11 cellular contexts compared by ENCODE assay signal in the genomic region with DNA sequence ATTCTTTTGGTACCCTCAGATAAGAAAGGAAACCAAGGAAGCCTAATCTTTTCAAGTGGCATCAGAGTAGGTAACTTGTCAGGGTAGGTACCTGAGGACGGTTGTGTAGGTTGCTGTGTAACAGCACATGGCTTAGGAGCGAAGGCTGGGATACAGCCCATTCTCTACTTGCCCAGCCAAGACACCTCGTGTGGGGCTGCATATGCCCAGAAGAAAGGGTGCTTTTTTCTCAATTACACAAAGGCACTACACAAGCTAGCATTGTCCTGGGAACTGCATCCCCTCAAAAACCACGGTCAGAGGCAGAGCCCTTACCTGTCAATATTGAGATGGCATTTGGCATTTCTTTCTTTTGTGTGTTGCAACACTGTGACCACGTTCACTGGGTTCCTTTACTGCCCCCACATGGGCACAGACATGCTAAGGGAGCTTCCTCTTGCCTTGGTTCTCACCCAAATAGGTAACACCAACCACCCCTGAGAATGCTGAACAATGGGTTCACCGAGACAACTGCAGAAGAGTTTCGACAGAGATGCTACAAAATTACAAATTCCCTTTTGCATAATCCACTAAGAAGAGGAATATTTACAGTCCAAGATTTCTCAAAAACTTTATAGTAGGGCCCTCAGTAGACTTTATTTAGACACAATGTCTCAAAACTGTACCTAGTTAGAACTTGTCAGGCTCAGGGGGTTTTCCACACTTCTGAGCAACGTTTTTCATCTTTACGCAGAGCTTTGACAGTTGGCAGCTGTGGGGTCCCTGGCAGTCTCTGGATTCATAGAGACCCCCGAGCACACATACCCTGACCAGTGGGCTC. TPM values are rescaled to one million over a fixed set of nuclear protein-coding genes. Genes with fewer than 3 reads are reported as not detected.
DNase-seq lines count a peak whose midpoint lies in the region; ATAC-seq and FAIRE-seq lines count a peak whose summit lies in the region.
"Had no signal": no experiment of that assay in that cellular context is flagged by ENCODE, and none has a peak within 500 bp of the region (broad histone marks: within the 10 kb centered on the region; RNA-seq: fewer than 3 reads in every experiment).

No MANE protein-coding gene starts in this region.

- H3K4me3 Mint-ChIP-seq in effector memory CD8-positive, alpha-beta T cell = peak overlapping the region; percentile 51 to 78

- peak overlapping the region; percentile 67 to 94 for H3K27ac Mint-ChIP-seq in effector memory CD8-positive, alpha-beta T cell

- no peaks in the 10 kb centered on the region for H3K27me3 Mint-ChIP-seq in effector memory CD8-positive, alpha-beta T cell

- no peaks in the 10 kb centered on the region for H3K36me3 Mint-ChIP-seq in effector memory CD8-positive, alpha-beta T cell (ENCODE audit: insufficient read depth)

- FAIRE-seq in GM18507 (lab: Jason Lieb, UNC) = peak; percentile 91
- FAIRE-seq: colon had no signal

- H3K9me3 Mint-ChIP-seq in effector memory CD8-positive, alpha-beta T cell = no peaks in the 10 kb centered on the region

- H3K4me1 Mint-ChIP-seq in effector memory CD8-positive, alpha-beta T cell (ENCODE audit: low read depth in 2 of 2) = peaks cover 25 to 34% of the 10 kb centered on the region in 2 donors

- H3K36me3 ChIP-seq in H7 (replicated peaks; ENCODE audit: control insufficient read depth, insufficient read depth, low read length) = no peaks in the 10 kb centered on the region

- DNase-seq in GM18507 (ENCODE audit: extremely low spot score, insufficient read length, low read depth) (no peak), RPMI8226 (no peak), NCI-H2196 (lab: John Stamatoyannopoulos, UW; ENCODE audit: unreplicated experiment) (no peak), H7 (no peak)
- DNase-seq in effector memory CD8-positive, alpha-beta T cell = peak; percentile 44 to 57 (median 47)
- DNase-seq in effector CD8-positive, alpha-beta T cell (lab: John Stamatoyannopoulos, UW) = no peak

- no peak overlapping the region for H3K4me3 ChIP-seq in H7 (ENCODE audit: insufficient read depth, low read depth, low read length)

- H3K27me3 ChIP-seq in H7 (ENCODE audit: control insufficient read depth, insufficient read depth, low read length) = no peaks in the 10 kb centered on the region

- peak; percentile 85 for ATAC-seq in GM21367 (IDR thresholded peaks at IDR 0.05; ENCODE audit: unreplicated experiment)
- peak; percentile 84 for ATAC-seq in HG03378 (IDR thresholded peaks at IDR 0.05; ENCODE audit: unreplicated experiment)
- peak; percentile 97 for ATAC-seq in effector memory CD8-positive, alpha-beta T cell (replicated peaks)
- ATAC-seq: HCT116 had no signal

RNA-seq across cellular contexts. Expression of gene TNIP3, which starts 35.8 kb away (rescaled TPM):
- not detected in 2 replicates for total RNA-seq in H7 (2014; rRNA removed; shearing (Covaris generic))
- total RNA-seq: SK-MEL-5 had no signal

Comparison
In these comparisons a context has a peak if more than half of its experiments do, and no peak if none do; other contexts are left out.
1. DNase-seq: peak in effector memory CD8-positive, alpha-beta T cell (3 of 3); none in GM18507 (single experiment), RPMI8226 (single experiment), NCI-H2196 (single experiment), effector CD8-positive, alpha-beta T cell (single experiment) and H7 (single experiment).
2. Peak in every context shown above with its lines, with median percentiles within 50 percentile points of each other: ATAC-seq.